In the genomic region with DNA sequence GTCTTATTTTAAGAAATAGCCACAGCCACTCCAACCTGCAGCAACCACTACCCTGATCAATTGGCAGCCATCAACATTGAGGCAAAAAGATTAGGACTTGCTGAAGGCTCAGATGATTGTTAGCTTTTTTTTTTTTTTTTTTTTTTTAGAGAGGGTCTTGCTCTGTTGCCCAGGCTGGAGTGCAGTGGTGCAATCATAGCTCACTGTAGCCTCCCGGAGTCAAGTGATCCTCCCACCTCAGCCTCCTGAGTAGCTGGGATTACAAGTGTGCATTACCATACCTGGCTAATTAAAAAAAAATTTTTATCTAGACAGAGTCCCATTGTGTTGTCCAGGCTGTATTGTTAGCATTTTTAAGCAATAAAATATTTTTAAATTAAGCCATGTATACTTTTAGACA, we compare ENCODE assay signal across 1 cellular context.
A peak's percentile ranks its signal among the peaks of the same experiment; 100 is the strongest.
TF ChIP-seq lines count a peak whose summit lies in the region.

No MANE protein-coding gene starts in this region.

TF ChIP-seq in GM12878, 131 proteins besides CTCF, POLR2A, EP300 and RAD21:
- 0 out of 2 replicates have a peak, but pooled peaks have one; percentile 27 for TF ChIP-seq POLR2AphosphoS5 (IDR thresholded peaks at IDR 0.05; ENCODE audit: low read length)
- TF ChIP-seq IRF3 (IDR thresholded peaks at IDR 0.05) = no peak
